In the genomic region with DNA sequence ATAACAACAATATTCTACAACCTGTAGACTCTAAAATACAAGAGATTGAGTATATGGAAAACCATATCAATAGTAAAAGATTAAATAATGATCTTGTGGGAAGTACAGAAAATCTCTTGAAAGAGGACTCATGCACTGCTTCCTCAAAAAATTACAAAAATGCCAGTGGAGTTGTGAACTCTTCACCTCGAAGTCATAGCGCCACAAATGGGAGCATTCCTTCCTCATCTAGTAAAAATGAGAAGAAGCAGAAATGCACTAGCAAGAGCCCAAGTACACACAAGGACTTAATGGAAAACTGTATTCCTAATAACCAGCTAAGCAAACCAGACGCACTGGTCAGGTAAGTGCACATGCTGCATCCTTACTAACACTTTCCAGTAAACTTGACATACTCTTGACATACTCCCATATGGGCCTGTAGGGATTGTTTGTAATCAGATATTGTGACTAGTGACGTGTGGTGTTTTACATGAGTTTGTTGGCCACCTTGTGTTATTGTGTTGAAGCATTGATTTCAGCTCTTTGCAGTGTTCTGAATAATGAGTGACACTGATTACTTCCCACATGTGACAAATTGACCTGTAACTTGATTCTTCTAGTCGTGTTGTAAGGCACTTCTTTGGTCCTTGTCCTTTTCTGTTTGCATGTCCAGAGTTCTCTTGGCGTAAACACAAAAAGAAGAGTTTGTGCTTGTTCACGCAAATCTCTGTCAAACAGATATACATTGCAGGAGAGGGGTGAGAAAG, we compare ENCODE assay signal across 1 cellular context.
TF ChIP-seq lines count a peak whose summit lies in the region.

No MANE protein-coding gene starts in this region.

TF ChIP-seq in H1, 55 proteins besides CTCF, POLR2A, EP300 and RAD21:
- TF ChIP-seq HDAC6 (IDR thresholded peaks at IDR 0.05; ENCODE audit: low read depth, low read length) (no peak), EZH2 (IDR thresholded peaks at IDR 0.05; ENCODE audit: low read depth, low read length, severe bottlenecking) (no peak), PHF8 (conservative IDR thresholded peaks at IDR 0.05; ENCODE audit: low read depth, low read length) (no peak), POLR2AphosphoS5 (IDR thresholded peaks at IDR 0.05; ENCODE audit: low read depth, low read length) (no peak), RNF2 (IDR thresholded peaks at IDR 0.05; ENCODE audit: borderline replicate concordance, low read depth, low read length, missing control alignments, poor library complexity, severe bottlenecking) (no peak), HDAC2 (IDR thresholded peaks at IDR 0.05; ENCODE audit: borderline replicate concordance in 1 of 2, low read depth in 2 of 2, low read length in 2 of 2) (no peak), GABPA (IDR thresholded peaks at IDR 0.05; ENCODE audit: borderline replicate concordance, insufficient read depth, low read length) (no peak), SAP30 (IDR thresholded peaks at IDR 0.05; ENCODE audit: insufficient read depth, insufficient replicate concordance, low read length) (no peak), ASH2L (IDR thresholded peaks at IDR 0.05; ENCODE audit: low read length) (no peak), JUN (IDR thresholded peaks at IDR 0.05; ENCODE audit: low read depth, low read length) (no peak), NRF1 (IDR thresholded peaks at IDR 0.05; ENCODE audit: low read depth, low read length) (no peak), NANOG (IDR thresholded peaks at IDR 0.05; ENCODE audit: insufficient read depth, low read depth, low read length, poor library complexity, severe bottlenecking) (no peak), CREB1 (IDR thresholded peaks at IDR 0.05) (no peak), RXRA (IDR thresholded peaks at IDR 0.05; ENCODE audit: insufficient read depth, low read depth, low read length) (no peak), CEBPB (IDR thresholded peaks at IDR 0.05; ENCODE audit: low read depth, low read length) (no peak), GTF2F1 (IDR thresholded peaks at IDR 0.05; ENCODE audit: borderline replicate concordance, low read depth, low read length) (no peak)
- TF ChIP-seq, protein P1, sequence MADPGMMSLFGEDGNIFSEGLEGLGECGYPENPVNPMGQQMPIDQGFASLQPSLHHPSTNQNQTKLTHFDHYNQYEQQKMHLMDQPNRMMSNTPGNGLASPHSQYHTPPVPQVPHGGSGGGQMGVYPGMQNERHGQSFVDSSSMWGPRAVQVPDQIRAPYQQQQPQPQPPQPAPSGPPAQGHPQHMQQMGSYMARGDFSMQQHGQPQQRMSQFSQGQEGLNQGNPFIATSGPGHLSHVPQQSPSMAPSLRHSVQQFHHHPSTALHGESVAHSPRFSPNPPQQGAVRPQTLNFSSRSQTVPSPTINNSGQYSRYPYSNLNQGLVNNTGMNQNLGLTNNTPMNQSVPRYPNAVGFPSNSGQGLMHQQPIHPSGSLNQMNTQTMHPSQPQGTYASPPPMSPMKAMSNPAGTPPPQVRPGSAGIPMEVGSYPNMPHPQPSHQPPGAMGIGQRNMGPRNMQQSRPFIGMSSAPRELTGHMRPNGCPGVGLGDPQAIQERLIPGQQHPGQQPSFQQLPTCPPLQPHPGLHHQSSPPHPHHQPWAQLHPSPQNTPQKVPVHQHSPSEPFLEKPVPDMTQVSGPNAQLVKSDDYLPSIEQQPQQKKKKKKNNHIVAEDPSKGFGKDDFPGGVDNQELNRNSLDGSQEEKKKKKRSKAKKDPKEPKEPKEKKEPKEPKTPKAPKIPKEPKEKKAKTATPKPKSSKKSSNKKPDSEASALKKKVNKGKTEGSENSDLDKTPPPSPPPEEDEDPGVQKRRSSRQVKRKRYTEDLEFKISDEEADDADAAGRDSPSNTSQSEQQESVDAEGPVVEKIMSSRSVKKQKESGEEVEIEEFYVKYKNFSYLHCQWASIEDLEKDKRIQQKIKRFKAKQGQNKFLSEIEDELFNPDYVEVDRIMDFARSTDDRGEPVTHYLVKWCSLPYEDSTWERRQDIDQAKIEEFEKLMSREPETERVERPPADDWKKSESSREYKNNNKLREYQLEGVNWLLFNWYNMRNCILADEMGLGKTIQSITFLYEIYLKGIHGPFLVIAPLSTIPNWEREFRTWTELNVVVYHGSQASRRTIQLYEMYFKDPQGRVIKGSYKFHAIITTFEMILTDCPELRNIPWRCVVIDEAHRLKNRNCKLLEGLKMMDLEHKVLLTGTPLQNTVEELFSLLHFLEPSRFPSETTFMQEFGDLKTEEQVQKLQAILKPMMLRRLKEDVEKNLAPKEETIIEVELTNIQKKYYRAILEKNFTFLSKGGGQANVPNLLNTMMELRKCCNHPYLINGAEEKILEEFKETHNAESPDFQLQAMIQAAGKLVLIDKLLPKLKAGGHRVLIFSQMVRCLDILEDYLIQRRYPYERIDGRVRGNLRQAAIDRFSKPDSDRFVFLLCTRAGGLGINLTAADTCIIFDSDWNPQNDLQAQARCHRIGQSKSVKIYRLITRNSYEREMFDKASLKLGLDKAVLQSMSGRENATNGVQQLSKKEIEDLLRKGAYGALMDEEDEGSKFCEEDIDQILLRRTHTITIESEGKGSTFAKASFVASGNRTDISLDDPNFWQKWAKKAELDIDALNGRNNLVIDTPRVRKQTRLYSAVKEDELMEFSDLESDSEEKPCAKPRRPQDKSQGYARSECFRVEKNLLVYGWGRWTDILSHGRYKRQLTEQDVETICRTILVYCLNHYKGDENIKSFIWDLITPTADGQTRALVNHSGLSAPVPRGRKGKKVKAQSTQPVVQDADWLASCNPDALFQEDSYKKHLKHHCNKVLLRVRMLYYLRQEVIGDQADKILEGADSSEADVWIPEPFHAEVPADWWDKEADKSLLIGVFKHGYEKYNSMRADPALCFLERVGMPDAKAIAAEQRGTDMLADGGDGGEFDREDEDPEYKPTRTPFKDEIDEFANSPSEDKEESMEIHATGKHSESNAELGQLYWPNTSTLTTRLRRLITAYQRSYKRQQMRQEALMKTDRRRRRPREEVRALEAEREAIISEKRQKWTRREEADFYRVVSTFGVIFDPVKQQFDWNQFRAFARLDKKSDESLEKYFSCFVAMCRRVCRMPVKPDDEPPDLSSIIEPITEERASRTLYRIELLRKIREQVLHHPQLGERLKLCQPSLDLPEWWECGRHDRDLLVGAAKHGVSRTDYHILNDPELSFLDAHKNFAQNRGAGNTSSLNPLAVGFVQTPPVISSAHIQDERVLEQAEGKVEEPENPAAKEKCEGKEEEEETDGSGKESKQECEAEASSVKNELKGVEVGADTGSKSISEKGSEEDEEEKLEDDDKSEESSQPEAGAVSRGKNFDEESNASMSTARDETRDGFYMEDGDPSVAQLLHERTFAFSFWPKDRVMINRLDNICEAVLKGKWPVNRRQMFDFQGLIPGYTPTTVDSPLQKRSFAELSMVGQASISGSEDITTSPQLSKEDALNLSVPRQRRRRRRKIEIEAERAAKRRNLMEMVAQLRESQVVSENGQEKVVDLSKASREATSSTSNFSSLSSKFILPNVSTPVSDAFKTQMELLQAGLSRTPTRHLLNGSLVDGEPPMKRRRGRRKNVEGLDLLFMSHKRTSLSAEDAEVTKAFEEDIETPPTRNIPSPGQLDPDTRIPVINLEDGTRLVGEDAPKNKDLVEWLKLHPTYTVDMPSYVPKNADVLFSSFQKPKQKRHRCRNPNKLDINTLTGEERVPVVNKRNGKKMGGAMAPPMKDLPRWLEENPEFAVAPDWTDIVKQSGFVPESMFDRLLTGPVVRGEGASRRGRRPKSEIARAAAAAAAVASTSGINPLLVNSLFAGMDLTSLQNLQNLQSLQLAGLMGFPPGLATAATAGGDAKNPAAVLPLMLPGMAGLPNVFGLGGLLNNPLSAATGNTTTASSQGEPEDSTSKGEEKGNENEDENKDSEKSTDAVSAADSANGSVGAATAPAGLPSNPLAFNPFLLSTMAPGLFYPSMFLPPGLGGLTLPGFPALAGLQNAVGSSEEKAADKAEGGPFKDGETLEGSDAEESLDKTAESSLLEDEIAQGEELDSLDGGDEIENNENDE (IDR thresholded peaks at IDR 0.05; ENCODE audit: insufficient replicate concordance, low read length), result no peak
